8 cellular contexts compared by ENCODE assay signal in the genomic region with DNA sequence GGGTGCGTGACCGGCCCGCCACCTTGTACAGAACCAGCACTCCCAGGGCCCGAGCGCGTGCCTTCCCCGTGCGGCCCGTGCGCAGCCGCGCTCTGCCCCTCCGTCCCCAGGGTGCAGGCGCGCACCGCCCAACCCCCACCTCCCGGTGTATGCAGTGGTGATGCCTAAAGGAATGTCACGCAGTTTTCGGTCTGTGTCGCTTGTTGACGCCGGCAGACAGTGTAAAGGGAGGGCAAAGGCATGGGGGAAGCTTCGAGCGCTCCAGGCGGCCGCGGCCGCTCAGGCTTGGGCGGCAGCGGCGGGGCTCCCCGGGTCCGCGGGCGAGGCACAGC. TPM values are rescaled to one million over a fixed set of nuclear protein-coding genes. Genes with fewer than 3 reads are reported as not detected.
DNase-seq lines count a peak whose midpoint lies in the region; ATAC-seq, FAIRE-seq and TF ChIP-seq lines count a peak whose summit lies in the region.

No MANE protein-coding gene starts in this region.

- no peak overlapping the region for H3K27ac ChIP-seq in H1 (ENCODE audit: low read depth, low read length)
- H3K27ac ChIP-seq in ovary: no peak overlapping the region
- no peak overlapping the region for H3K27ac ChIP-seq in kidney (ENCODE audit: low read depth in 2 of 2, low read length in 2 of 2)

- H3K4me3 ChIP-seq in H1 (ENCODE audit: extremely low read depth in 1 of 4, insufficient read depth in 2 of 4, low read depth in 3 of 4, low read length in 4 of 4) (peak overlapping the region; percentile 35 to 65 (median 49); a peak in 7 of 8 replicates), ovary (peak overlapping the region; percentile 18), kidney (ENCODE audit: low read length in 2 of 2) (no peak overlapping the region)

- no peak overlapping the region for H2BK20ac ChIP-seq in H1 (ENCODE audit: low read length)

- TF ChIP-seq CTCF in H1 (IDR thresholded peaks at IDR 0.05; ENCODE audit: control extremely low read depth in 1 of 3, insufficient read depth in 1 of 3, low read depth in 1 of 3, low read length in 3 of 3) (no peak), ovary (IDR thresholded peaks at IDR 0.05) (no peak), kidney (IDR thresholded peaks at IDR 0.05; ENCODE audit: borderline replicate concordance, extremely low read depth, insufficient read depth) (no peak), omental fat pad (IDR thresholded peaks at IDR 0.05) (no peak)

- TF ChIP-seq EP300 in H1 (IDR thresholded peaks at IDR 0.05; ENCODE audit: borderline replicate concordance in 1 of 2, low read depth in 2 of 2, low read length in 2 of 2) (no peak), ovary (IDR thresholded peaks at IDR 0.05) (no peak)

- no peak overlapping the region for H2AFZ ChIP-seq in H1 (ENCODE audit: low read length)

- POLR2A ChIA-PET in H1 (lab: Charles Lee; ENCODE audit: partially characterized antibody): interaction anchor here (0.6 to 3.0 kb wide), 9 partner anchors 11 to 98 kb away, joined by 3 to 14 read pairs (median 4); a partner anchor contains a TSS

- H3K79me2 ChIP-seq in H1 (ENCODE audit: control insufficient read depth in 1 of 2, insufficient read depth in 2 of 2, low read length in 2 of 2): no peaks in the 10 kb centered on the region

- H3K36me3 ChIP-seq in H1 (ENCODE audit: control insufficient read depth in 2 of 4, insufficient read depth in 4 of 4, low read length in 3 of 4) (no peaks in the 10 kb centered on the region; a peak in 1 of 8 replicates), ovary (no peaks in the 10 kb centered on the region), kidney (ENCODE audit: control insufficient read depth in 1 of 2, insufficient read depth in 2 of 2, low read length in 2 of 2) (no peaks in the 10 kb centered on the region)

- H2AK5ac ChIP-seq in H1 (ENCODE audit: low read depth, low read length): no peak overlapping the region

- H4K91ac ChIP-seq in H1 (replicated peaks; ENCODE audit: insufficient read length, low read length): no peak overlapping the region

- H3K9ac ChIP-seq in H1 (replicated peaks in 1 of 4; ENCODE audit: extremely low read depth in 1 of 4, low read depth in 3 of 4, low read length in 3 of 4) (no peak overlapping the region), kidney (ENCODE audit: low read length in 2 of 2) (no peak overlapping the region)

- H3K4me1 ChIP-seq in H1 (replicated peaks in 1 of 4; ENCODE audit: control insufficient read depth in 3 of 4, insufficient read depth in 4 of 4, low read length in 3 of 4): peaks cover 0 to 16% (median 11%) of the 10 kb centered on the region in 4 experiments; a peak in 6 of 7 replicates
- peaks cover 14% of the 10 kb centered on the region for H3K4me1 ChIP-seq in ovary (ENCODE audit: insufficient read depth)
- H3K4me1 ChIP-seq in kidney (ENCODE audit: control insufficient read depth in 1 of 2, insufficient read depth in 1 of 2, low read depth in 1 of 2, low read length in 2 of 2): peaks cover 0 to 12% of the 10 kb centered on the region in 2 donors

- peaks cover 0 to 13% of the 10 kb centered on the region in 2 experiments for H4K20me1 ChIP-seq in H1 (replicated peaks in 1 of 2; ENCODE audit: control insufficient read depth in 1 of 2, insufficient read depth in 2 of 2, low read length in 2 of 2)

- no peaks in the 10 kb centered on the region for H3K9me3 ChIP-seq in H1 (ENCODE audit: insufficient read depth in 2 of 2, low read depth in 1 of 2, low read length in 1 of 2)
- H3K9me3 ChIP-seq in ovary: no peaks in the 10 kb centered on the region
- no peaks in the 10 kb centered on the region for H3K9me3 ChIP-seq in kidney (ENCODE audit: control insufficient read depth in 1 of 2, low read length in 2 of 2)

- H3K4me2 ChIP-seq in H1 (ENCODE audit: insufficient read depth in 1 of 2, low read depth in 2 of 2, low read length in 2 of 2): peak overlapping the region; percentile 68 to 96

- no peak overlapping the region for H2BK5ac ChIP-seq in H1 (ENCODE audit: low read depth, low read length)

- ATAC-seq in HG03280 (IDR thresholded peaks at IDR 0.05; ENCODE audit: unreplicated experiment) (no peak), HG02885 (IDR thresholded peaks at IDR 0.05; ENCODE audit: poor library complexity, unreplicated experiment) (no peak), omental fat pad (ENCODE audit: low FRiP score) (no peak)

- no peak overlapping the region for H2BK15ac ChIP-seq in H1 (ENCODE audit: low read length)

- no peak overlapping the region for H2BK120ac ChIP-seq in H1 (replicated peaks; ENCODE audit: low read depth, low read length)

- H3K4ac ChIP-seq in H1 (replicated peaks; ENCODE audit: insufficient read length, low read depth, low read length): no peak overlapping the region

- H2BK12ac ChIP-seq in H1 (ENCODE audit: low read depth, low read length): no peak overlapping the region

- TF ChIP-seq POLR2A in H1 (IDR thresholded peaks at IDR 0.05; ENCODE audit: control extremely low read depth in 1 of 2, low read depth in 2 of 2, low read length in 2 of 2): no peak
- no peak for TF ChIP-seq POLR2A in ovary (IDR thresholded peaks at IDR 0.05)

- H3K56ac ChIP-seq in H1 (replicated peaks; ENCODE audit: insufficient read length, low read depth, low read length): no peak overlapping the region

- CTCF ChIA-PET in H1 (lab: Charles Lee; ENCODE audit: partially characterized antibody): interaction anchor here (0.9 to 2.2 kb wide), 5 partner anchors 11 to 139 kb away, joined by 3 to 5 read pairs (median 3); a partner anchor contains a TSS

- H3K27me3 ChIP-seq in H1 (replicated peaks in 1 of 4; ENCODE audit: control insufficient read depth in 3 of 4, extremely low read depth in 1 of 4, insufficient read depth in 3 of 4, low read length in 3 of 4) (peaks cover 43 to 90% (median 74%) of the 10 kb centered on the region in 4 experiments), ovary (peaks cover 28% of the 10 kb centered on the region)

- intact Hi-C loops in ovary (cut with DNase I): no loop called here
- intact Hi-C loops in kidney (cut with DNase I): no loop called here

- H3K79me1 ChIP-seq in H1 (ENCODE audit: low read depth, low read length): no peaks in the 10 kb centered on the region; the same call in 1 of the 2 replicates

- no peak for TF ChIP-seq RAD21 in H1 (IDR thresholded peaks at IDR 0.05 in 1 of 2, conservative IDR thresholded peaks at IDR 0.05 in 1 of 2; ENCODE audit: low read depth in 2 of 2, low read length in 2 of 2)

- 0% methylated on average over 16 of the region's 35 CpGs; no CpG with 5 or more reads in 1 of the 2 experiments for WGBS in H1 (ENCODE audit: extremely low coverage in 1 of 2, insufficient coverage in 1 of 2, insufficient read length in 1 of 2, insufficient replicate concordance in 2 of 2, low coverage in 1 of 2, low lambda C conversion rate in 2 of 2, missing lambda C conversion rate in 1 of 2), 2 experiments
- 0 to 1% (median 0%) methylated on average over 17 to 35 of the region's 35 CpGs for WGBS in ovary, 3 donors

- H4K8ac ChIP-seq in H1 (ENCODE audit: extremely low read depth, insufficient read depth, low read length): no peak overlapping the region

- DNase-seq in DMS53 (lab: John Stamatoyannopoulos, UW) (peak; percentile 83), NCI-H2171 (lab: John Stamatoyannopoulos, UW) (peak; percentile 33), H1 (ENCODE audit: low read depth in 1 of 2, low spot score in 2 of 2) (peak in 1 of 2 experiments; percentile 64), ovary (no peak), kidney (no peak), omental fat pad (ENCODE audit: low spot score) (no peak)

- FAIRE-seq in H1 (lab: Jason Lieb, UNC) (no peak), kidney (lab: Jason Lieb, UNC) (no peak)

- no peak overlapping the region for H4K5ac ChIP-seq in H1 (ENCODE audit: insufficient read length, low read depth, low read length)

- peaks cover 15% of the 10 kb centered on the region; the same call in 1 of the 2 replicates for H3K23me2 ChIP-seq in H1 (ENCODE audit: low read depth, low read length)

- H3K23ac ChIP-seq in H1 (ENCODE audit: insufficient read length): no peak overlapping the region

- no peak overlapping the region for H3K14ac ChIP-seq in H1 (ENCODE audit: insufficient read length)

- no peak overlapping the region for H3K18ac ChIP-seq in H1 (ENCODE audit: extremely low read depth, low read length)

RNA-seq across cellular contexts. Expression of a gene that starts 1.3 kb away (rescaled TPM):
- total RNA-seq in H1 (2021; fragmentation: NEBNext Ultra II Directional; extraction: Animal tissue kit (Norgen Biotek cat#: 25700)): 0.34 and 0.36 TPM in 2 replicates
- polyA plus RNA-seq in H1 (2011; rRNA removed) (0.85 and 1.0 TPM in 2 replicates), ovary (not detected), kidney (ENCODE audit: insufficient read depth, low read depth, low replicate concordance) (not detected)
- polyA plus RNA-seq in H1 (2011; cell fraction: cytosol; rRNA removed): 0.25 TPM
- polyA plus RNA-seq in H1 (2011; cell fraction: nucleus; rRNA removed): 0.60 TPM
- polyA plus RNA-seq in H1 (2012, experiment 1 of 2): 0.75 to 1.2 TPM (median 0.90 TPM) in 3 of 4 replicates, not detected in the other
- 0.18 TPM for polyA plus RNA-seq in H1 (2012, experiment 2 of 2)
- 1.1 TPM for polyA plus RNA-seq in H1 (2013, experiment 1 of 2)
- polyA plus RNA-seq in H1 (2013, experiment 2 of 2): 0.74 TPM
- polyA minus RNA-seq in H1 (2011; rRNA and poly(A)+ RNA removed): not detected in 2 replicates
- not detected for polyA minus RNA-seq in H1 (2011; cell fraction: cytosol; rRNA and poly(A)+ RNA removed)
- polyA minus RNA-seq in H1 (2011; cell fraction: nucleus; rRNA and poly(A)+ RNA removed): 0.90 TPM
- total RNA-seq in ovary (1 to 10 TPM in 1 of 7 donors, under 1 TPM in 1, not detected in 5; 0.23 to 3.0 TPM), kidney (0.25 TPM), omental fat pad (not detected)

RNA-seq across cellular contexts. Expression of a gene that starts 3.3 kb away (rescaled TPM):
- total RNA-seq in H1 (2021; fragmentation: NEBNext Ultra II Directional; extraction: Animal tissue kit (Norgen Biotek cat#: 25700)): not detected in 2 replicates
- not detected in 2 replicates for polyA plus RNA-seq in H1 (2011; rRNA removed)
- not detected for polyA plus RNA-seq in H1 (2011; cell fraction: cytosol; rRNA removed)
- not detected for polyA plus RNA-seq in H1 (2011; cell fraction: nucleus; rRNA removed)
- polyA plus RNA-seq in H1 (2012, experiment 1 of 2): not detected in 4 replicates
- polyA plus RNA-seq in H1 (2012, experiment 2 of 2): not detected
- polyA plus RNA-seq in H1 (2013, experiment 1 of 2): not detected
- polyA plus RNA-seq in H1 (2013, experiment 2 of 2): not detected
- not detected in 2 replicates for polyA minus RNA-seq in H1 (2011; rRNA and poly(A)+ RNA removed)
- not detected for polyA minus RNA-seq in H1 (2011; cell fraction: cytosol; rRNA and poly(A)+ RNA removed)
- not detected for polyA minus RNA-seq in H1 (2011; cell fraction: nucleus; rRNA and poly(A)+ RNA removed)
- total RNA-seq in ovary: not detected
- polyA plus RNA-seq in ovary: not detected
- not detected for total RNA-seq in kidney
- polyA plus RNA-seq in kidney (ENCODE audit: insufficient read depth, low read depth, low replicate concordance): not detected
- not detected for total RNA-seq in omental fat pad

RNA-seq across cellular contexts. Expression of a gene that starts 19.8 kb away (rescaled TPM):
- total RNA-seq in H1 (2021; fragmentation: NEBNext Ultra II Directional; extraction: Animal tissue kit (Norgen Biotek cat#: 25700)): 37.7 and 41.9 TPM in 2 replicates
- polyA plus RNA-seq in H1 (2011; rRNA removed) (30.2 and 44.3 TPM in 2 replicates), ovary (10 to 100 TPM in 1 of 2 donors, 1 to 10 TPM in 1; 8.0 to 38.4 TPM), kidney (ENCODE audit: insufficient read depth, low read depth, low replicate concordance) (19.9 TPM)
- 31.6 TPM for polyA plus RNA-seq in H1 (2011; cell fraction: cytosol; rRNA removed)
- 198 TPM for polyA plus RNA-seq in H1 (2011; cell fraction: nucleus; rRNA removed)
- 20.7 to 43.2 TPM (median 38.1 TPM) in 4 replicates for polyA plus RNA-seq in H1 (2012, experiment 1 of 2)
- 25.6 TPM for polyA plus RNA-seq in H1 (2012, experiment 2 of 2)
- 22.6 TPM for polyA plus RNA-seq in H1 (2013, experiment 1 of 2)
- 17.5 TPM for polyA plus RNA-seq in H1 (2013, experiment 2 of 2)
- polyA minus RNA-seq in H1 (2011; rRNA and poly(A)+ RNA removed): 20.4 and 24.8 TPM in 2 replicates
- 28.8 TPM for polyA minus RNA-seq in H1 (2011; cell fraction: cytosol; rRNA and poly(A)+ RNA removed)
- polyA minus RNA-seq in H1 (2011; cell fraction: nucleus; rRNA and poly(A)+ RNA removed): 67.3 TPM
- total RNA-seq in ovary (10 to 100 TPM; 23.1 to 61.5 (median 53.9) TPM), kidney (57.2 TPM), omental fat pad (10 to 100 TPM; 17.4 to 38.8 (median 22.8) TPM)

RNA-seq across cellular contexts. Expression of a gene that starts 19.9 kb away (rescaled TPM):
- 87.3 and 91.3 TPM in 2 replicates for total RNA-seq in H1 (2021; fragmentation: NEBNext Ultra II Directional; extraction: Animal tissue kit (Norgen Biotek cat#: 25700))
- polyA plus RNA-seq in H1 (2011; rRNA removed) (157 and 182 TPM in 2 replicates), ovary (10 to 100 TPM in 1 of 2 donors, 1 to 10 TPM in 1; 1.6 to 47.3 TPM), kidney (ENCODE audit: insufficient read depth, low read depth, low replicate concordance) (131 TPM)
- 159 TPM for polyA plus RNA-seq in H1 (2011; cell fraction: cytosol; rRNA removed)
- polyA plus RNA-seq in H1 (2011; cell fraction: nucleus; rRNA removed): 99.4 TPM
- polyA plus RNA-seq in H1 (2012, experiment 1 of 2): 57.5 to 108 TPM (median 103 TPM) in 4 replicates
- 94.9 TPM for polyA plus RNA-seq in H1 (2012, experiment 2 of 2)
- polyA plus RNA-seq in H1 (2013, experiment 1 of 2): 102 TPM
- polyA plus RNA-seq in H1 (2013, experiment 2 of 2): 101 TPM
- polyA minus RNA-seq in H1 (2011; rRNA and poly(A)+ RNA removed): 14.6 and 15.3 TPM in 2 replicates
- 36.0 TPM for polyA minus RNA-seq in H1 (2011; cell fraction: cytosol; rRNA and poly(A)+ RNA removed)
- polyA minus RNA-seq in H1 (2011; cell fraction: nucleus; rRNA and poly(A)+ RNA removed): 18.2 TPM
- total RNA-seq in ovary (10 to 100 TPM; 34.5 to 60.7 (median 44.5) TPM), kidney (52.5 TPM), omental fat pad (10 to 100 TPM; 51.2 to 78.2 (median 67.1) TPM)

RNA-seq across cellular contexts. Expression of a gene that starts 29.6 kb away (rescaled TPM):
- total RNA-seq in H1 (2021; fragmentation: NEBNext Ultra II Directional; extraction: Animal tissue kit (Norgen Biotek cat#: 25700)): 2.1 TPM in 2 replicates
- 0.48 and 1.3 TPM in 2 replicates for polyA plus RNA-seq in H1 (2011; rRNA removed)
- 1.6 TPM for polyA plus RNA-seq in H1 (2011; cell fraction: cytosol; rRNA removed)
- 9.3 TPM for polyA plus RNA-seq in H1 (2011; cell fraction: nucleus; rRNA removed)
- polyA plus RNA-seq in H1 (2012, experiment 1 of 2): 1.1 to 3.2 TPM (median 2.7 TPM) in 4 replicates
- 0.91 TPM for polyA plus RNA-seq in H1 (2012, experiment 2 of 2)
- polyA plus RNA-seq in H1 (2013, experiment 1 of 2): 2.0 TPM
- polyA plus RNA-seq in H1 (2013, experiment 2 of 2): 2.1 TPM
- 0.39 and 1.5 TPM in 2 replicates for polyA minus RNA-seq in H1 (2011; rRNA and poly(A)+ RNA removed)
- polyA minus RNA-seq in H1 (2011; cell fraction: cytosol; rRNA and poly(A)+ RNA removed): not detected
- 3.2 TPM for polyA minus RNA-seq in H1 (2011; cell fraction: nucleus; rRNA and poly(A)+ RNA removed)
- total RNA-seq in ovary: under 1 TPM in 1 of 7 donors, not detected in 6; 0.15 TPM
- polyA plus RNA-seq in ovary: not detected
- total RNA-seq in kidney: 0.47 TPM
- polyA plus RNA-seq in kidney (ENCODE audit: insufficient read depth, low read depth, low replicate concordance): not detected
- total RNA-seq in omental fat pad: not detected

Comparison
In these comparisons a context has a peak if more than half of its experiments do, and no peak if none do; other contexts are left out.
1. DNase-seq: peak in DMS53 (single experiment) and NCI-H2171 (single experiment); none in ovary (0 of 5), kidney (single experiment) and omental fat pad (single experiment).
2. H3K4me3 ChIP-seq: peak in H1 (4 of 4) and ovary (single experiment); none in kidney (0 of 2).